ENCODE assay signal across 18 cellular contexts in genomic region chr17:31724026-31724425, GRCh38.
DNase-seq lines count a peak whose midpoint lies in the region; ATAC-seq and TF ChIP-seq lines count a peak whose summit lies in the region.
"Had no signal": no experiment of that assay in that cellular context is flagged by ENCODE, and none has a peak within 500 bp of the region (broad histone marks: within the 10 kb centered on the region; RNA-seq: fewer than 3 reads in every experiment).

No MANE protein-coding gene starts in this region.

- peaks cover 0 to 25% of the 10 kb centered on the region in 2 experiments; a peak in 3 of 4 replicates for H3K4me1 ChIP-seq in SK-N-SH (ENCODE audit: control insufficient read depth in 1 of 2, insufficient read depth in 2 of 2, low read depth in 1 of 2, low read length in 1 of 2)

- H3K9me3 ChIP-seq in SK-N-SH = no peaks in the 10 kb centered on the region
- H3K9me3 ChIP-seq: testis had no signal

- TF ChIP-seq RAD21 in SK-N-SH (IDR thresholded peaks at IDR 0.05; ENCODE audit: low read length) = no peak

- CTCF ChIA-PET in SK-N-SH (lab: Yijun Ruan, JAX) = interaction anchor here (1.3 to 1.4 kb wide), 2 partner anchors 14 to 28 kb away, joined by 4 to 5 read pairs; no protein-coding TSS in a partner anchor

- H3K27me3 ChIP-seq in SK-N-SH (ENCODE audit: insufficient read depth) = no peaks in the 10 kb centered on the region
- H3K27me3 ChIP-seq: testis had no signal

- no peaks in the 10 kb centered on the region for H4K20me1 ChIP-seq in SK-N-SH (ENCODE audit: insufficient read depth)

- 0 out of 2 replicates have a peak overlapping the region, but pooled peaks have one; percentile 25 for H3K4me2 ChIP-seq in SK-N-SH

- peak overlapping the region; percentile 23; the same call in 1 of the 2 replicates for H3K9ac ChIP-seq in SK-N-SH

- H3K27ac ChIP-seq in SK-N-SH (ENCODE audit: low read depth in 2 of 2, low read length in 1 of 2) = peak overlapping the region in 1 of 2 experiments; percentile 65; a peak in 2 of 4 replicates
- H3K27ac ChIP-seq: 22Rv1, skin epidermis, testis, VCaP had no signal

- H3F3A ChIP-seq in SK-N-SH (replicated peaks; ENCODE audit: insufficient read depth) = peaks cover 15% of the 10 kb centered on the region

- POLR2A ChIA-PET in SK-N-SH (lab: Yijun Ruan, JAX) = no interaction called here

- 91% methylated on average over 6 of the region's 8 CpGs for WGBS in SK-N-SH (ENCODE audit: low lambda C conversion rate)

- in situ Hi-C loops in SK-MEL-5 (cut with HindIII; ENCODE audit: low pct_unique_long_range_greater_than_20kb, low sequenced_read_pairs) = no loop called here

- H3K4me3 ChIP-seq in SK-N-SH (ENCODE audit: low read depth in 2 of 2, low read length in 1 of 2) (no peak overlapping the region), foreskin fibroblast (ENCODE audit: low read depth in 1 of 2, low read length in 2 of 2) (no peak overlapping the region)
- H3K4me3 ChIP-seq: skin epidermis had no signal

- no peaks in the 10 kb centered on the region for H3K9me2 ChIP-seq in SK-N-SH

- H3K79me2 ChIP-seq in SK-N-SH (ENCODE audit: insufficient read depth) = no peaks in the 10 kb centered on the region

- no peak for DNase-seq in SK-N-SH
- peak; percentile 75 for DNase-seq in SK-MEL-5 (ENCODE audit: low read depth, low spot score)
- peak; percentile 30 to 42 for DNase-seq in foreskin fibroblast
- peak; percentile 48 for DNase-seq in stromal cell of bone marrow (ENCODE audit: low read depth)
- no peak for DNase-seq in ureter (ENCODE audit: low spot score)
- no peak for DNase-seq in NCI-H510A treated with DMSO at 0.1 percent for 48 hours (lab: John Stamatoyannopoulos, UW)
- DNase-seq: activated naive CD4-positive, alpha-beta T cell treated with Interleukin-2 at 50 U/mL for 16 hours; Calu3; natural killer cell; NCI-H1417 treated with DMSO at 0.1 percent for 48 hours; NCI-H526; SHP77 treated with DMSO at 0.1 percent for 48 hours; testis had no signal

- H2AFZ ChIP-seq in SK-N-SH (ENCODE audit: low read depth) = peak overlapping the region; percentile 38; the same call in 1 of the 2 replicates

- ATAC-seq in SK-N-SH treated with all-trans-retinoic acid at 6 μM for 48 hours (no peak), GM19397 (IDR thresholded peaks at IDR 0.05; ENCODE audit: unreplicated experiment) (no peak)
- ATAC-seq: natural killer cell had no signal

- TF ChIP-seq CTCF in SK-N-SH (IDR thresholded peaks at IDR 0.05) (no peak), foreskin fibroblast (IDR thresholded peaks at IDR 0.05; ENCODE audit: low read depth, low read length) (no peak)

- TF ChIP-seq EP300 in SK-N-SH (IDR thresholded peaks at IDR 0.05; ENCODE audit: borderline replicate concordance in 1 of 2, low read depth in 1 of 2, low read length in 1 of 2) = no peak

- no peaks in the 10 kb centered on the region for H3K36me3 ChIP-seq in SK-N-SH (replicated peaks in 1 of 2; ENCODE audit: control insufficient read depth in 1 of 2, insufficient read depth in 2 of 2, low read length in 1 of 2)

TF ChIP-seq in SK-N-SH, 30 proteins besides CTCF, POLR2A, EP300 and RAD21:
- TF ChIP-seq TCF12 (IDR thresholded peaks at IDR 0.05) (no peak), YY1 (IDR thresholded peaks at IDR 0.05; ENCODE audit: low read depth) (no peak), NRF1 (IDR thresholded peaks at IDR 0.05; ENCODE audit: low read depth, low read length) (no peak)
- TF ChIP-seq, protein P1, sequence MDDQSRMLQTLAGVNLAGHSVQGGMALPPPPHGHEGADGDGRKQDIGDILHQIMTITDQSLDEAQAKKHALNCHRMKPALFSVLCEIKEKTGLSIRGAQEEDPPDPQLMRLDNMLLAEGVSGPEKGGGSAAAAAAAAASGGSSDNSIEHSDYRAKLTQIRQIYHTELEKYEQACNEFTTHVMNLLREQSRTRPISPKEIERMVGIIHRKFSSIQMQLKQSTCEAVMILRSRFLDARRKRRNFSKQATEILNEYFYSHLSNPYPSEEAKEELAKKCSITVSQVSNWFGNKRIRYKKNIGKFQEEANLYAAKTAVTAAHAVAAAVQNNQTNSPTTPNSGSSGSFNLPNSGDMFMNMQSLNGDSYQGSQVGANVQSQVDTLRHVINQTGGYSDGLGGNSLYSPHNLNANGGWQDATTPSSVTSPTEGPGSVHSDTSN (IDR thresholded peaks at IDR 0.05) = no peak

TF ChIP-seq in SK-N-SH treated with all-trans-retinoic acid at 6 μM for 48 hours, 23 proteins besides CTCF, POLR2A, EP300 and RAD21:
- TF ChIP-seq POU6F1 (CRISPR knock-in tag; IDR thresholded peaks at IDR 0.05; ENCODE audit: borderline replicate concordance, low read depth) = no peak
- TF ChIP-seq ESRRG (CRISPR knock-in tag; IDR thresholded peaks at IDR 0.05) = no peak
- no peak for TF ChIP-seq ZNF565 (CRISPR knock-in tag; conservative IDR thresholded peaks at IDR 0.05; ENCODE audit: low read depth)
- TF ChIP-seq TSHZ2 (CRISPR knock-in tag; IDR thresholded peaks at IDR 0.05) = no peak
- TF ChIP-seq, protein P2, sequence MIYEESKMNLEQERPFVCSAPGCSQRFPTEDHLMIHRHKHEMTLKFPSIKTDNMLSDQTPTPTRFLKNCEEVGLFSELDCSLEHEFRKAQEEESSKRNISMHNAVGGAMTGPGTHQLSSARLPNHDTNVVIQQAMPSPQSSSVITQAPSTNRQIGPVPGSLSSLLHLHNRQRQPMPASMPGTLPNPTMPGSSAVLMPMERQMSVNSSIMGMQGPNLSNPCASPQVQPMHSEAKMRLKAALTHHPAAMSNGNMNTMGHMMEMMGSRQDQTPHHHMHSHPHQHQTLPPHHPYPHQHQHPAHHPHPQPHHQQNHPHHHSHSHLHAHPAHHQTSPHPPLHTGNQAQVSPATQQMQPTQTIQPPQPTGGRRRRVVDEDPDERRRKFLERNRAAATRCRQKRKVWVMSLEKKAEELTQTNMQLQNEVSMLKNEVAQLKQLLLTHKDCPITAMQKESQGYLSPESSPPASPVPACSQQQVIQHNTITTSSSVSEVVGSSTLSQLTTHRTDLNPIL (CRISPR knock-in tag; IDR thresholded peaks at IDR 0.05; ENCODE audit: low read depth) = no peak
- TF ChIP-seq, protein P3, sequence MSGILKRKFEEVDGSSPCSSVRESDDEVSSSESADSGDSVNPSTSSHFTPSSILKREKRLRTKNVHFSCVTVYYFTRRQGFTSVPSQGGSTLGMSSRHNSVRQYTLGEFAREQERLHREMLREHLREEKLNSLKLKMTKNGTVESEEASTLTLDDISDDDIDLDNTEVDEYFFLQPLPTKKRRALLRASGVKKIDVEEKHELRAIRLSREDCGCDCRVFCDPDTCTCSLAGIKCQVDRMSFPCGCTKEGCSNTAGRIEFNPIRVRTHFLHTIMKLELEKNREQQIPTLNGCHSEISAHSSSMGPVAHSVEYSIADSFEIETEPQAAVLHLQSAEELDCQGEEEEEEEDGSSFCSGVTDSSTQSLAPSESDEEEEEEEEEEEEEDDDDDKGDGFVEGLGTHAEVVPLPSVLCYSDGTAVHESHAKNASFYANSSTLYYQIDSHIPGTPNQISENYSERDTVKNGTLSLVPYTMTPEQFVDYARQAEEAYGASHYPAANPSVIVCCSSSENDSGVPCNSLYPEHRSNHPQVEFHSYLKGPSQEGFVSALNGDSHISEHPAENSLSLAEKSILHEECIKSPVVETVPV (CRISPR knock-in tag; IDR thresholded peaks at IDR 0.05) = no peak
- TF ChIP-seq ZFP30 (CRISPR knock-in tag; IDR thresholded peaks at IDR 0.05) = no peak
- no peak for TF ChIP-seq RARB (CRISPR knock-in tag; IDR thresholded peaks at IDR 0.05)

Comparison
In these comparisons a context has a peak if more than half of its experiments do, and no peak if none do; other contexts are left out.
1. DNase-seq: peak in SK-MEL-5 (single experiment), foreskin fibroblast (2 of 2) and stromal cell of bone marrow (single experiment); none in SK-N-SH (single experiment), ureter (single experiment) and NCI-H510A treated with DMSO at 0.1 percent for 48 hours (single experiment).